14 cellular contexts compared by ENCODE assay signal in the genomic region with DNA sequence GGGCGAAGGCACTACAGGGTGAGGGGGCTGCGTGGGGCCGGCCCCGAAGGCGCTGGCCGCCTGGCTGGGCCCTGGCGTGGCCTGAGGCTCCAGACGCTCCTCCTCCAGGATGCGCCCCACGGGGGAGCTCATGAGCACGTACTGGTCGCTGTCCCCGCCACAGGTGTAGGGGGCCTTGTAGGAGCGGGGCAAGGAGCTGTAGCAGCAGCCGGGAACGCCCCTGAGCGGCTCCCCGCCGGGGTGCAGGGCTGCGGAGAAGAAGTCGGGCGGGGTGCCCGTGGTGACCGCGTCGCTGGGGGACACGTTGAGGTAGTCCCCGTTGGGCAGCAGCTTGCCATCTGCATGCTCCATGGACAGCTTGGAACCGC. TPM values are rescaled to one million over a fixed set of nuclear protein-coding genes. Genes with fewer than 3 reads are reported as not detected.
DNase-seq lines count a peak whose midpoint lies in the region; ATAC-seq and TF ChIP-seq lines count a peak whose summit lies in the region.
"Had no signal": no experiment of that assay in that cellular context is flagged by ENCODE, and none has a peak within 500 bp of the region (broad histone marks: within the 10 kb centered on the region; RNA-seq: fewer than 3 reads in every experiment).

No MANE protein-coding gene starts in this region.

- no peak for TF ChIP-seq POLR2A in sigmoid colon (IDR thresholded peaks at IDR 0.05)

- no peaks in the 10 kb centered on the region for H3K9me3 Mint-ChIP-seq in Calu3 (ENCODE audit: low read depth, unreplicated experiment)
- H3K9me3 Mint-ChIP-seq: neural crest cell had no signal

- H3K4me1 ChIP-seq in sigmoid colon, result peaks cover 0 to 67% (median 52%) of the 10 kb centered on the region in 4 donors
- H3K4me1 ChIP-seq in colonic mucosa, result peaks cover 5% of the 10 kb centered on the region

- H3K9me3 ChIP-seq in sigmoid colon (no peaks in the 10 kb centered on the region), colonic mucosa (no peaks in the 10 kb centered on the region)

- H3K27me3 ChIP-seq in dorsolateral prefrontal cortex, result no peaks in the 10 kb centered on the region
- H3K27me3 ChIP-seq in sigmoid colon, result no peaks in the 10 kb centered on the region
- H3K27me3 ChIP-seq in colonic mucosa, result no peaks in the 10 kb centered on the region

- H3K36me3 Mint-ChIP-seq in Calu3 (ENCODE audit: insufficient read depth, unreplicated experiment), result peaks cover 30% of the 10 kb centered on the region
- H3K36me3 Mint-ChIP-seq: activated naive CD8-positive, alpha-beta T cell had no signal

- no peak for TF ChIP-seq CTCF in Calu3 (IDR thresholded peaks at IDR 0.05; ENCODE audit: unreplicated experiment)
- no peak for TF ChIP-seq CTCF in dorsolateral prefrontal cortex (IDR thresholded peaks at IDR 0.05 in 54 of 56, conservative IDR thresholded peaks at IDR 0.05 in 2 of 56; ENCODE audit: low read depth in 1 of 56, partially characterized antibody in 56 of 56)
- no peak for TF ChIP-seq CTCF in sigmoid colon (IDR thresholded peaks at IDR 0.05)
- no peak for TF ChIP-seq CTCF in colonic mucosa (IDR thresholded peaks at IDR 0.05)

- H3K27ac ChIP-seq in dorsolateral prefrontal cortex, result peak overlapping the region in 47 of 59 donors; percentile 13 to 97 (median 76)
- H3K27ac ChIP-seq in sigmoid colon, result peak overlapping the region in 3 of 4 donors; percentile 78 to 81 (median 79)
- no peak overlapping the region for H3K27ac ChIP-seq in colonic mucosa
- H3K27ac ChIP-seq: SJSA1 had no signal

- no peak overlapping the region for H3K4me3 Mint-ChIP-seq in Calu3 (ENCODE audit: low read depth, unreplicated experiment)

- H3K4me3 ChIP-seq in dorsolateral prefrontal cortex, result peak overlapping the region in 58 of 59 donors; percentile 22 to 92 (median 69)
- peak overlapping the region; percentile 51 to 95 (median 90) for H3K4me3 ChIP-seq in sigmoid colon
- no peak overlapping the region for H3K4me3 ChIP-seq in colonic mucosa

- no peak for DNase-seq in Calu3
- DNase-seq in NCI-H69 (lab: John Stamatoyannopoulos, UW), result peak; percentile 19
- DNase-seq in dorsolateral prefrontal cortex, result no peak
- DNase-seq in sigmoid colon, result no peak
- no peak for DNase-seq in HUDEP-2 (lab: John Stamatoyannopoulos, UW; ENCODE audit: unreplicated experiment in 76 of 76)
- DNase-seq in NOMO-1 treated with dmso at 0.1 percent for 144 hours (lab: John Stamatoyannopoulos, UW; ENCODE audit: unreplicated experiment), result no peak
- no peak for DNase-seq in colonic mucosa
- DNase-seq: activated CD4-positive, alpha-beta T cell treated with anti-CD3 and anti-CD28 coated beads, Interleukin-2, amount 50 U/mL, for 4 hours; Karpas-422; stimulated activated CD4-positive, alpha-beta T cell treated with anti-CD3 and anti-CD28 coated beads, Interleukin-4, amount 100 ng/mL, for 4 hours had no signal

- intact Hi-C loops in Calu3 (cut with micrococcal nuclease; ENCODE audit: unreplicated experiment) (no loop called here), dorsolateral prefrontal cortex (cut with DNase I) (loop anchor here (2.0 to 10.0 kb wide), 6 partner anchors 349 to 1569 kb away; a partner anchor contains a TSS), sigmoid colon (cut with DNase I) (loop anchor here (5.0 kb wide), 2 partner anchors 239 to 821 kb away; no protein-coding TSS in a partner anchor), colonic mucosa (cut with DNase I) (loop anchor here (10.0 kb wide), 1 partner anchor 449 kb away; no protein-coding TSS in a partner anchor)

- H3K27ac Mint-ChIP-seq in Calu3 (ENCODE audit: unreplicated experiment), result no peak overlapping the region
- H3K27ac Mint-ChIP-seq: activated naive CD8-positive, alpha-beta T cell had no signal

- H3K36me3 ChIP-seq in sigmoid colon, result peaks cover 24 to 35% (median 27%) of the 10 kb centered on the region in 4 donors
- H3K36me3 ChIP-seq in colonic mucosa, result no peaks in the 10 kb centered on the region

- TF ChIP-seq EP300 in sigmoid colon (IDR thresholded peaks at IDR 0.05), result no peak

- CTCF ChIA-PET in Calu3 (lab: Charles Lee), result no interaction called here

- H3K27me3 Mint-ChIP-seq in Calu3 (ENCODE audit: unreplicated experiment), result no peaks in the 10 kb centered on the region
- H3K27me3 Mint-ChIP-seq: activated naive CD8-positive, alpha-beta T cell had no signal

- TSS peak; percentile 2 for BruUV-seq in Calu3 (replicated peaks; lab: Mats Ljungman, UMichigan)

- no peak overlapping the region for H3K9ac ChIP-seq in colonic mucosa (ENCODE audit: low read depth in 2 of 2, low read length in 2 of 2)

- no peak for ATAC-seq in HG03280 (IDR thresholded peaks at IDR 0.05; ENCODE audit: unreplicated experiment)

- WGBS in sigmoid colon, 2 donors, result 95 to 98% methylated on average over 29 of the region's 29 CpGs

- peaks cover 7% of the 10 kb centered on the region for H3K4me1 Mint-ChIP-seq in Calu3 (ENCODE audit: low read depth, unreplicated experiment)

RNA-seq across cellular contexts. Expression of a gene that starts 3.0 kb away (rescaled TPM):
- total RNA-seq in Calu3 (2022) (4.3 and 5.4 TPM in 2 replicates), dorsolateral prefrontal cortex (100 to 1,000 TPM in 1 of 120 experiments, 10 to 100 TPM in 119; 46.0 to 107 (median 73.1) TPM), sigmoid colon (10 to 100 TPM; 15.3 to 21.9 (median 20.3) TPM), colonic mucosa (10 to 100 TPM in 1 of 2 donors, 1 to 10 TPM in 1; 6.7 to 23.0 TPM)
- polyA plus RNA-seq in sigmoid colon, result 1 to 10 TPM; 3.6 to 8.6 (median 5.8) TPM
